13 cellular contexts compared by ENCODE assay signal in genomic region chr7:107972075-107972482, GRCh38. TPM values are rescaled to one million over a fixed set of nuclear protein-coding genes. Genes with fewer than 3 reads are reported as not detected.
A peak's percentile ranks its signal among the peaks of the same experiment; 100 is the strongest.
DNase-seq lines count a peak whose midpoint lies in the region; ATAC-seq and TF ChIP-seq lines count a peak whose summit lies in the region.
"Had no signal": no experiment of that assay in that cellular context is flagged by ENCODE, and none has a peak within 500 bp of the region (broad histone marks: within the 10 kb centered on the region; RNA-seq: fewer than 3 reads in every experiment).

No MANE protein-coding gene starts in this region.

- H3K9ac ChIP-seq in Karpas-422 (ENCODE audit: low read length): no peak overlapping the region

- H3K9me3 ChIP-seq in vagina (no peaks in the 10 kb centered on the region), Karpas-422 (ENCODE audit: low read length) (no peaks in the 10 kb centered on the region)

- DNase-seq in DMS 273 (lab: John Stamatoyannopoulos, UW; ENCODE audit: unreplicated experiment) (peak; percentile 52), DMS 273 treated with DMSO at 0.1 percent for 48 hours (lab: John Stamatoyannopoulos, UW) (no peak), fibroblast of peridontal ligament (ENCODE audit: extremely low read depth) (peak; percentile 96), neural crest cell (ENCODE audit: low read depth, low spot score) (no peak), vagina (ENCODE audit: extremely low spot score in 2 of 2) (no peak), NCI-H2081 treated with DMSO at 0.1 percent for 48 hours (lab: John Stamatoyannopoulos, UW) (no peak), Karpas-422 (no peak)
- DNase-seq: activated CD4-positive, CD25-positive, alpha-beta regulatory T cell treated with anti-CD3 and anti-CD28 coated beads, Interleukin-2, amount 50 U/mL, for 72 hours; NCI-H82 had no signal

- no peaks in the 10 kb centered on the region for H4K20me1 ChIP-seq in Karpas-422 (ENCODE audit: insufficient read depth, low read depth, low read length)

- no peaks in the 10 kb centered on the region for H3K9me2 ChIP-seq in Karpas-422 (replicated peaks; ENCODE audit: insufficient read depth, low read length)

- peaks cover 22% of the 10 kb centered on the region for H3K36me3 Mint-ChIP-seq in neural crest cell (ENCODE audit: low read depth)
- H3K36me3 Mint-ChIP-seq: activated naive CD8-positive, alpha-beta T cell had no signal

- H3K27ac Mint-ChIP-seq in neural crest cell (ENCODE audit: unreplicated experiment): peak overlapping the region; percentile 59
- H3K27ac Mint-ChIP-seq: activated naive CD8-positive, alpha-beta T cell; stimulated activated naive CD8-positive, alpha-beta T cell treated with anti-CD3 and anti-CD28 coated beads, Interleukin-15, Interleukin-2, amounts not matched to agents 100 ng/mL and 50 ng/mL, for 24 hours had no signal

- H3K4me2 ChIP-seq in Karpas-422 (ENCODE audit: low read depth, low read length, poor library complexity, severe bottlenecking): no peak overlapping the region

- no peaks in the 10 kb centered on the region for H3K79me2 ChIP-seq in Karpas-422 (ENCODE audit: low read length)

- peaks cover 0 to 14% of the 10 kb centered on the region in 2 donors for H3K36me3 ChIP-seq in vagina
- H3K36me3 ChIP-seq in Karpas-422 (ENCODE audit: insufficient read depth, low read length): no peaks in the 10 kb centered on the region

- H3K27ac ChIP-seq in vagina: peak overlapping the region; percentile 38
- no peak overlapping the region for H3K27ac ChIP-seq in Karpas-422 (ENCODE audit: low read length)
- H3K27ac ChIP-seq: 22Rv1 had no signal

- H3K4me1 Mint-ChIP-seq in neural crest cell: peaks cover 22% of the 10 kb centered on the region

- no peaks in the 10 kb centered on the region for H3K9me3 Mint-ChIP-seq in neural crest cell
- H3K9me3 Mint-ChIP-seq: stimulated activated naive CD8-positive, alpha-beta T cell treated with anti-CD3 and anti-CD28 coated beads, Interleukin-15, Interleukin-2, amounts not matched to agents 100 ng/mL and 50 ng/mL, for 24 hours had no signal

- TF ChIP-seq CTCF in neural crest cell (conservative IDR thresholded peaks at IDR 0.05) (no peak), vagina (IDR thresholded peaks at IDR 0.05) (no peak)

- H3K4me3 ChIP-seq in vagina (no peak overlapping the region), Karpas-422 (ENCODE audit: low read length) (no peak overlapping the region)

- intact Hi-C loops in vagina (cut with DNase I): no loop called here

- H3K4me1 ChIP-seq in vagina (peaks cover 31% of the 10 kb centered on the region), Karpas-422 (ENCODE audit: low read length) (no peaks in the 10 kb centered on the region)

- ATAC-seq in GM18868 (IDR thresholded peaks at IDR 0.05; ENCODE audit: unreplicated experiment): no peak

- H3K4me3 Mint-ChIP-seq in neural crest cell: no peak overlapping the region
- H3K4me3 Mint-ChIP-seq: activated naive CD8-positive, alpha-beta T cell; stimulated activated naive CD8-positive, alpha-beta T cell treated with anti-CD3 and anti-CD28 coated beads, Interleukin-15, Interleukin-2, amounts not matched to agents 100 ng/mL and 50 ng/mL, for 24 hours had no signal

- H2AFZ ChIP-seq in Karpas-422 (ENCODE audit: low read length): no peak overlapping the region

- H3K27me3 Mint-ChIP-seq in neural crest cell (ENCODE audit: low read depth): no peaks in the 10 kb centered on the region

- no peak for TF ChIP-seq POLR2A in vagina (IDR thresholded peaks at IDR 0.05)

- H3K27me3 ChIP-seq in vagina (no peaks in the 10 kb centered on the region), Karpas-422 (ENCODE audit: low read length) (no peaks in the 10 kb centered on the region)

RNA-seq across cellular contexts. Expression of gene LAMB1, which starts 30.9 kb away (rescaled TPM):
- total RNA-seq in neural crest cell: 127 and 131 TPM in 2 replicates
- 152 TPM for total RNA-seq in vagina
- not detected in 2 replicates for total RNA-seq in Karpas-422 (2014; rRNA removed; shearing (Covaris generic); ENCODE audit: low replicate concordance)

Comparison
In these comparisons a context has a peak if more than half of its experiments do, and no peak if none do; other contexts are left out.
1. DNase-seq: peak in DMS 273 (single experiment) and fibroblast of peridontal ligament (single experiment); none in DMS 273 treated with DMSO at 0.1 percent for 48 hours (single experiment), neural crest cell (single experiment), vagina (0 of 2), NCI-H2081 treated with DMSO at 0.1 percent for 48 hours (single experiment) and Karpas-422 (single experiment).
2. RNA of gene LAMB1, which starts 30.9 kb away (total RNA-seq): 152 TPM in vagina (single experiment) and 127 to 131 TPM in neural crest cell; not detected in Karpas-422; every median in the first group is over 100 times any median in the second.